ENCODE assay signal across 8 cellular contexts in genomic region chr19:35644987-35645679, GRCh38. TPM values are rescaled to one million over a fixed set of nuclear protein-coding genes. Genes with fewer than 3 reads are reported as not detected.
DNase-seq lines count a peak whose midpoint lies in the region; ATAC-seq and TF ChIP-seq lines count a peak whose summit lies in the region.

No MANE protein-coding gene starts in this region.

- peak overlapping the region; percentile 93 for H3K4me3 Mint-ChIP-seq in CD4-positive, alpha-beta T cell
- peak overlapping the region; percentile 77 for H3K4me3 Mint-ChIP-seq in activated naive CD8-positive, alpha-beta T cell treated with anti-CD3 and anti-CD28 coated beads for 36 hours

- H3K36me3 Mint-ChIP-seq in CD4-positive, alpha-beta T cell (ENCODE audit: low read depth): peaks cover 13% of the 10 kb centered on the region
- no peaks in the 10 kb centered on the region for H3K36me3 Mint-ChIP-seq in activated naive CD8-positive, alpha-beta T cell treated with anti-CD3 and anti-CD28 coated beads for 36 hours

- H3K4me2 ChIP-seq in SK-N-SH: peak overlapping the region; percentile 85

- intact Hi-C loops in CD4-positive, alpha-beta T cell (cut with DNase I, micrococcal nuclease): loop anchor here (2.0 to 5.0 kb wide), 6 partner anchors 16 to 112 kb away; partner anchors contain the start of genes HSPB6 (in 2 of the 2), PROSER3 (in 2 of the 2), IGFLR1 (in 1 of the 2) and KMT2B (in 1 of the 2)
- intact Hi-C loops in left ventricle myocardium inferior (cut with micrococcal nuclease): no loop called here
- intact Hi-C loops in psoas muscle (cut with DNase I): loop anchor here in 1 of 2 donors (5.0 kb wide), 2 partner anchors 72 to 98 kb away; partner anchors contain the start of genes KMT2B and TMEM147
- intact Hi-C loops in vagina (cut with DNase I): no loop called here

- no peak for TF ChIP-seq POLR2A in vagina (IDR thresholded peaks at IDR 0.05)

- TF ChIP-seq RAD21 in SK-N-SH (IDR thresholded peaks at IDR 0.05; ENCODE audit: low read length): no peak

- no peak overlapping the region for H3K9ac ChIP-seq in SK-N-SH

- H3K4me1 ChIP-seq in SK-N-SH (ENCODE audit: control insufficient read depth in 1 of 2, insufficient read depth in 2 of 2, low read depth in 1 of 2, low read length in 1 of 2) (peaks cover 4 to 25% of the 10 kb centered on the region in 2 experiments; a peak in 1 of 4 replicates), left ventricle myocardium inferior (peaks cover 56% of the 10 kb centered on the region), psoas muscle (peaks cover 20% of the 10 kb centered on the region), vagina (peaks cover 58% of the 10 kb centered on the region)

- no peak for TF ChIP-seq CTCF in CD4-positive, alpha-beta T cell (IDR thresholded peaks at IDR 0.05)
- TF ChIP-seq CTCF in LNCaP clone FGC (IDR thresholded peaks at IDR 0.05; ENCODE audit: control insufficient read depth, extremely low read depth, insufficient read depth): no peak
- TF ChIP-seq CTCF in SK-N-SH (IDR thresholded peaks at IDR 0.05): no peak
- TF ChIP-seq CTCF in left ventricle myocardium inferior (IDR thresholded peaks at IDR 0.05; ENCODE audit: borderline replicate concordance): no peak
- no peak for TF ChIP-seq CTCF in psoas muscle (IDR thresholded peaks at IDR 0.05)
- no peak for TF ChIP-seq CTCF in vagina (IDR thresholded peaks at IDR 0.05)

- H3K27me3 Mint-ChIP-seq in CD4-positive, alpha-beta T cell: no peaks in the 10 kb centered on the region
- H3K27me3 Mint-ChIP-seq in activated naive CD8-positive, alpha-beta T cell treated with anti-CD3 and anti-CD28 coated beads for 36 hours: no peaks in the 10 kb centered on the region

- H2AFZ ChIP-seq in SK-N-SH (ENCODE audit: low read depth): peak overlapping the region; percentile 98

- H3K9me3 Mint-ChIP-seq in CD4-positive, alpha-beta T cell: no peaks in the 10 kb centered on the region
- H3K9me3 Mint-ChIP-seq in activated naive CD8-positive, alpha-beta T cell treated with anti-CD3 and anti-CD28 coated beads for 36 hours: no peaks in the 10 kb centered on the region

- H3F3A ChIP-seq in SK-N-SH (replicated peaks; ENCODE audit: insufficient read depth): peaks cover 22% of the 10 kb centered on the region

- peak overlapping the region; percentile 60 for H3K4me3 ChIP-seq in LNCaP clone FGC (ENCODE audit: low read depth, low read length)
- H3K4me3 ChIP-seq in SK-N-SH (ENCODE audit: low read depth in 2 of 2, low read length in 1 of 2): peak overlapping the region; percentile 64 to 76
- peak overlapping the region; percentile 79 for H3K4me3 ChIP-seq in left ventricle myocardium inferior
- peak overlapping the region; percentile 67 for H3K4me3 ChIP-seq in psoas muscle
- peak overlapping the region; percentile 48 to 65 for H3K4me3 ChIP-seq in vagina

- H3K27ac Mint-ChIP-seq in CD4-positive, alpha-beta T cell: peak overlapping the region; percentile 65
- peak overlapping the region; percentile 84 for H3K27ac Mint-ChIP-seq in activated naive CD8-positive, alpha-beta T cell treated with anti-CD3 and anti-CD28 coated beads for 36 hours

- no peak for ATAC-seq in CD4-positive, alpha-beta T cell (ENCODE audit: poor library complexity)
- ATAC-seq in psoas muscle (peak; percentile 39 to 70 (median 58)), HG02571 (IDR thresholded peaks at IDR 0.05; ENCODE audit: unreplicated experiment) (no peak)

- no peaks in the 10 kb centered on the region for H3K9me3 ChIP-seq in CD4-positive, alpha-beta T cell (ENCODE audit: control insufficient read depth, low read length)
- H3K9me3 ChIP-seq in SK-N-SH (no peaks in the 10 kb centered on the region), left ventricle myocardium inferior (replicated peaks) (no peaks in the 10 kb centered on the region), psoas muscle (no peaks in the 10 kb centered on the region), vagina (no peaks in the 10 kb centered on the region)

- no peak for TF ChIP-seq EP300 in SK-N-SH (IDR thresholded peaks at IDR 0.05; ENCODE audit: borderline replicate concordance in 1 of 2, low read depth in 1 of 2, low read length in 1 of 2)

- no peaks in the 10 kb centered on the region for H3K27me3 ChIP-seq in CD4-positive, alpha-beta T cell (ENCODE audit: control insufficient read depth, insufficient read depth, low read length)
- H3K27me3 ChIP-seq in SK-N-SH (ENCODE audit: insufficient read depth): no peaks in the 10 kb centered on the region
- H3K27me3 ChIP-seq in left ventricle myocardium inferior (ENCODE audit: low read depth): no peaks in the 10 kb centered on the region
- H3K27me3 ChIP-seq in psoas muscle (ENCODE audit: insufficient read depth in 3 of 3, low read length in 2 of 3): no peaks in the 10 kb centered on the region
- no peaks in the 10 kb centered on the region for H3K27me3 ChIP-seq in vagina

- peaks cover 20% of the 10 kb centered on the region for H3K79me2 ChIP-seq in SK-N-SH (ENCODE audit: insufficient read depth)

- H3K4me1 Mint-ChIP-seq in CD4-positive, alpha-beta T cell (ENCODE audit: low read depth): peaks cover 48% of the 10 kb centered on the region
- peaks cover 34% of the 10 kb centered on the region for H3K4me1 Mint-ChIP-seq in activated naive CD8-positive, alpha-beta T cell treated with anti-CD3 and anti-CD28 coated beads for 36 hours

- H3K36me3 ChIP-seq in SK-N-SH (replicated peaks in 1 of 2; ENCODE audit: control insufficient read depth in 1 of 2, insufficient read depth in 2 of 2, low read length in 1 of 2): peaks cover 0 to 6% of the 10 kb centered on the region in 2 experiments
- no peaks in the 10 kb centered on the region for H3K36me3 ChIP-seq in left ventricle myocardium inferior
- peaks cover 0 to 9% of the 10 kb centered on the region in 2 donors for H3K36me3 ChIP-seq in psoas muscle (ENCODE audit: insufficient read depth in 1 of 2, low read depth in 1 of 2)
- H3K36me3 ChIP-seq in vagina: no peaks in the 10 kb centered on the region

- POLR2A ChIA-PET in CD4-positive, alpha-beta T cell (lab: Charles Lee): interaction anchor here (1.1 to 2.6 kb wide), 9 partner anchors 12 to 100 kb away, joined by 3 to 15 read pairs (median 5); partner anchors contain the start of genes HAUS5, PSENEN, RBM42 and U2AF1L4
- POLR2A ChIA-PET in SK-N-SH (lab: Yijun Ruan, JAX): interaction anchor here (0.6 to 1.4 kb wide), 2 partner anchors 33 to 353 kb away, joined by 3 to 4 read pairs; partner anchors contain the start of gene HAUS5

- H4K20me1 ChIP-seq in SK-N-SH (ENCODE audit: insufficient read depth): no peaks in the 10 kb centered on the region

- H3K9me2 ChIP-seq in SK-N-SH: no peaks in the 10 kb centered on the region

- WGBS in SK-N-SH (ENCODE audit: low lambda C conversion rate): 21% methylated on average over 18 of the region's 20 CpGs
- WGBS in psoas muscle, 3 donors: 18 to 23% (median 18%) methylated on average over 20 of the region's 20 CpGs

- H3K27ac ChIP-seq in CD4-positive, alpha-beta T cell (ENCODE audit: low read depth, low read length): peak overlapping the region; percentile 55
- H3K27ac ChIP-seq in SK-N-SH (ENCODE audit: low read depth in 2 of 2, low read length in 1 of 2) (peak overlapping the region; percentile 61 to 71), left ventricle myocardium inferior (replicated peaks) (peak overlapping the region; percentile 89), psoas muscle (peak overlapping the region; percentile 77), vagina (peak overlapping the region; percentile 96)

- CTCF ChIA-PET in CD4-positive, alpha-beta T cell (lab: Charles Lee): interaction anchor here (0.6 to 1.0 kb wide), 2 partner anchors 10 to 35 kb away, joined by 3 read pairs; no protein-coding TSS in a partner anchor
- CTCF ChIA-PET in SK-N-SH (lab: Yijun Ruan, JAX): interaction anchor here (2.6 kb wide), 1 partner anchor 11 kb away, joined by 10 read pairs; no protein-coding TSS in a partner anchor

- DNase-seq in CD4-positive, alpha-beta T cell: peak; percentile 48 to 76 (median 66)
- no peak for DNase-seq in LNCaP clone FGC (ENCODE audit: low read depth)
- peak; percentile 75 for DNase-seq in SK-N-SH
- DNase-seq in activated naive CD8-positive, alpha-beta T cell treated with anti-CD3 and anti-CD28 coated beads for 36 hours: peak; percentile 81
- DNase-seq in left ventricle myocardium inferior: peak; percentile 90
- peak; percentile 88 to 89 for DNase-seq in psoas muscle
- DNase-seq in vagina (ENCODE audit: extremely low spot score in 2 of 2): no peak

RNA-seq across cellular contexts. Expression of gene COX6B1, which starts 3.0 kb away (rescaled TPM):
- 100 to 1,000 TPM; 136 to 144 TPM for total RNA-seq in CD4-positive, alpha-beta T cell
- polyA plus RNA-seq in SK-N-SH (2012; rRNA removed): 826 and 889 TPM in 2 replicates
- polyA plus RNA-seq in SK-N-SH (2012; cell fraction: cytosol; rRNA removed): 645 and 766 TPM in 2 replicates
- polyA plus RNA-seq in SK-N-SH (2012; cell fraction: nucleus; rRNA removed): 256 and 333 TPM in 2 replicates
- total RNA-seq in activated naive CD8-positive, alpha-beta T cell treated with anti-CD3 and anti-CD28 coated beads for 36 hours: 100 to 1,000 TPM; 414 to 433 TPM
- 1,365 TPM for total RNA-seq in left ventricle myocardium inferior
- 100 to 1,000 TPM; 631 to 878 (median 757) TPM for total RNA-seq in psoas muscle
- polyA plus RNA-seq in psoas muscle: 1,000 to 10,000 TPM in 2 of 3 donors, 100 to 1,000 TPM in 1; 912 to 1,724 (median 1,459) TPM
- 265 TPM for total RNA-seq in vagina

RNA-seq across cellular contexts. Expression of gene ETV2, which starts 3.6 kb away (rescaled TPM):
- total RNA-seq in CD4-positive, alpha-beta T cell: under 1 TPM; 0.58 to 0.59 TPM
- polyA plus RNA-seq in SK-N-SH (2012; rRNA removed): 0.84 and 1.6 TPM in 2 replicates
- 0.66 and 0.85 TPM in 2 replicates for polyA plus RNA-seq in SK-N-SH (2012; cell fraction: cytosol; rRNA removed)
- 0.33 and 1.3 TPM in 2 replicates for polyA plus RNA-seq in SK-N-SH (2012; cell fraction: nucleus; rRNA removed)
- total RNA-seq in activated naive CD8-positive, alpha-beta T cell treated with anti-CD3 and anti-CD28 coated beads for 36 hours: 1 to 10 TPM; 1.5 to 2.3 TPM
- 0.33 TPM for total RNA-seq in left ventricle myocardium inferior
- not detected for total RNA-seq in psoas muscle
- polyA plus RNA-seq in psoas muscle: under 1 TPM; 0.19 to 0.23 (median 0.20) TPM
- total RNA-seq in vagina: not detected

RNA-seq across cellular contexts. Expression of gene RBM42, which starts 16.3 kb away (rescaled TPM):
- total RNA-seq in CD4-positive, alpha-beta T cell: 10 to 100 TPM; 45.7 to 48.8 TPM
- polyA plus RNA-seq in SK-N-SH (2012; rRNA removed) (48.5 and 69.9 TPM in 2 replicates), psoas muscle (10 to 100 TPM; 53.2 to 69.1 (median 61.1) TPM)
- 33.7 and 42.1 TPM in 2 replicates for polyA plus RNA-seq in SK-N-SH (2012; cell fraction: cytosol; rRNA removed)
- 47.0 and 77.4 TPM in 2 replicates for polyA plus RNA-seq in SK-N-SH (2012; cell fraction: nucleus; rRNA removed)
- total RNA-seq in activated naive CD8-positive, alpha-beta T cell treated with anti-CD3 and anti-CD28 coated beads for 36 hours: 10 to 100 TPM; 91.7 to 99.1 TPM
- total RNA-seq in left ventricle myocardium inferior (52.7 TPM), psoas muscle (10 to 100 TPM; 50.1 to 68.1 (median 59.1) TPM), vagina (54.3 TPM)

RNA-seq across cellular contexts. Expression of gene UPK1A, which starts 21.2 kb away (rescaled TPM):
- under 1 TPM; 0.36 to 0.47 TPM for total RNA-seq in CD4-positive, alpha-beta T cell
- polyA plus RNA-seq in SK-N-SH (2012; rRNA removed) (0.11 and 0.16 TPM in 2 replicates), psoas muscle (under 1 TPM; 0.17 to 0.31 (median 0.24) TPM)
- polyA plus RNA-seq in SK-N-SH (2012; cell fraction: cytosol; rRNA removed): 0.06 and 0.14 TPM in 2 replicates
- 0.21 TPM in 1 of 2 replicates, not detected in the other for polyA plus RNA-seq in SK-N-SH (2012; cell fraction: nucleus; rRNA removed)
- total RNA-seq in activated naive CD8-positive, alpha-beta T cell treated with anti-CD3 and anti-CD28 coated beads for 36 hours: 1 to 10 TPM; 1.6 to 1.8 TPM
- total RNA-seq in left ventricle myocardium inferior (not detected), psoas muscle (not detected), vagina (9.1 TPM)

RNA-seq across cellular contexts. Expression of gene HAUS5, which starts 32.6 kb away (rescaled TPM):
- 10 to 100 TPM; 28.4 to 29.9 TPM for total RNA-seq in CD4-positive, alpha-beta T cell
- polyA plus RNA-seq in SK-N-SH (2012; rRNA removed) (5.1 and 7.1 TPM in 2 replicates), psoas muscle (1 to 10 TPM; 3.3 to 3.9 (median 3.6) TPM)
- polyA plus RNA-seq in SK-N-SH (2012; cell fraction: cytosol; rRNA removed): 1.8 and 3.0 TPM in 2 replicates
- polyA plus RNA-seq in SK-N-SH (2012; cell fraction: nucleus; rRNA removed): 34.5 and 45.2 TPM in 2 replicates
- total RNA-seq in activated naive CD8-positive, alpha-beta T cell treated with anti-CD3 and anti-CD28 coated beads for 36 hours: 10 to 100 TPM; 37.9 to 44.6 TPM
- total RNA-seq in left ventricle myocardium inferior (3.7 TPM), psoas muscle (1 to 10 TPM; 2.5 to 6.1 (median 4.8) TPM), vagina (11.0 TPM)

Comparison
In these comparisons a context has a peak if more than half of its experiments do, and no peak if none do; other contexts are left out.
1. ATAC-seq: peak in psoas muscle (4 of 4); none in CD4-positive, alpha-beta T cell (single experiment) and HG02571 (single experiment).
2. DNase-seq: peak in CD4-positive, alpha-beta T cell (10 of 10), SK-N-SH (single experiment), activated naive CD8-positive, alpha-beta T cell treated with anti-CD3 and anti-CD28 coated beads for 36 hours (single experiment), left ventricle myocardium inferior (single experiment) and psoas muscle (2 of 2); none in LNCaP clone FGC (single experiment) and vagina (0 of 2).
3. intact Hi-C loops: an anchor here in CD4-positive, alpha-beta T cell (2.0 to 5.0 kb wide); none called in left ventricle myocardium inferior and vagina.
4. Peak in every context shown above with its lines, with median percentiles within 50 percentile points of each other: H3K27ac ChIP-seq and H3K4me3 ChIP-seq.